ENCODE assay signal across 28 cellular contexts in genomic region chr12:95516757-95517156, GRCh38. TPM values are rescaled to one million over a fixed set of nuclear protein-coding genes. Genes with fewer than 3 reads are reported as not detected.
DNase-seq lines count a peak whose midpoint lies in the region; ATAC-seq and TF ChIP-seq lines count a peak whose summit lies in the region.
"Had no signal": no experiment of that assay in that cellular context is flagged by ENCODE, and none has a peak within 500 bp of the region (broad histone marks: within the 10 kb centered on the region; RNA-seq: fewer than 3 reads in every experiment).

No MANE protein-coding gene starts in this region.

- H3F3A ChIP-seq in neural progenitor cell (ENCODE audit: low read depth): peaks cover 37% of the 10 kb centered on the region

- H3K36me3 ChIP-seq in neural progenitor cell: peaks cover 15% of the 10 kb centered on the region

- H3K4me3 ChIP-seq in fibroblast of villous mesenchyme (ENCODE audit: low read depth, low read length) (no peak overlapping the region), neural progenitor cell (no peak overlapping the region)
- H3K4me3 ChIP-seq: dorsolateral prefrontal cortex, HAP-1, upper lobe of left lung had no signal

- no peaks in the 10 kb centered on the region for H3K79me2 ChIP-seq in neural progenitor cell (ENCODE audit: low read depth)
- H3K79me2 ChIP-seq: parathyroid adenoma had no signal

- H4K20me1 ChIP-seq in neural progenitor cell (ENCODE audit: low read depth): no peaks in the 10 kb centered on the region

- no peak for ATAC-seq in stimulated activated naive CD8-positive, alpha-beta T cell treated with anti-CD3 and anti-CD28 coated beads, Interleukin-15, amount 100 ng/mL, for 72 hours
- no peak for ATAC-seq in WTC11
- ATAC-seq in HG02623 (IDR thresholded peaks at IDR 0.05; ENCODE audit: unreplicated experiment): no peak
- ATAC-seq: right cardiac atrium had no signal

- no peak overlapping the region for H2AFZ ChIP-seq in neural progenitor cell (replicated peaks)
- H2AFZ ChIP-seq: parathyroid adenoma had no signal

- H3K4me1 Mint-ChIP-seq in stimulated activated naive CD8-positive, alpha-beta T cell treated with anti-CD3 and anti-CD28 coated beads, Interleukin-15, Interleukin-2, amounts not matched to agents 100 ng/mL and 50 ng/mL, for 24 hours (ENCODE audit: low read depth): no peaks in the 10 kb centered on the region
- H3K4me1 Mint-ChIP-seq in stimulated activated naive CD8-positive, alpha-beta T cell treated with anti-CD3 and anti-CD28 coated beads, Interleukin-15, amount 100 ng/mL, for 72 hours: no peaks in the 10 kb centered on the region
- no peaks in the 10 kb centered on the region for H3K4me1 Mint-ChIP-seq in WTC11
- no peaks in the 10 kb centered on the region for H3K4me1 Mint-ChIP-seq in neural progenitor cell
- H3K4me1 Mint-ChIP-seq: brain, neural crest cell had no signal

- no peaks in the 10 kb centered on the region for H3K9me3 Mint-ChIP-seq in stimulated activated naive CD8-positive, alpha-beta T cell treated with anti-CD3 and anti-CD28 coated beads, Interleukin-15, Interleukin-2, amounts not matched to agents 100 ng/mL and 50 ng/mL, for 24 hours
- no peaks in the 10 kb centered on the region for H3K9me3 Mint-ChIP-seq in stimulated activated naive CD8-positive, alpha-beta T cell treated with anti-CD3 and anti-CD28 coated beads, Interleukin-15, amount 100 ng/mL, for 72 hours
- H3K9me3 Mint-ChIP-seq in WTC11 (peaks cover 4% of the 10 kb centered on the region; the same call in 1 of the 2 replicates), neural progenitor cell (no peaks in the 10 kb centered on the region)
- H3K9me3 Mint-ChIP-seq: brain, neural crest cell had no signal

- no peak overlapping the region for H3K27ac ChIP-seq in neural progenitor cell
- H3K27ac ChIP-seq: dorsolateral prefrontal cortex, parathyroid adenoma, upper lobe of left lung had no signal

- no peaks in the 10 kb centered on the region for H3K27me3 Mint-ChIP-seq in stimulated activated naive CD8-positive, alpha-beta T cell treated with anti-CD3 and anti-CD28 coated beads, Interleukin-15, Interleukin-2, amounts not matched to agents 100 ng/mL and 50 ng/mL, for 24 hours
- H3K27me3 Mint-ChIP-seq in stimulated activated naive CD8-positive, alpha-beta T cell treated with anti-CD3 and anti-CD28 coated beads, Interleukin-15, amount 100 ng/mL, for 72 hours: no peaks in the 10 kb centered on the region
- H3K27me3 Mint-ChIP-seq in WTC11 (ENCODE audit: low read depth) (no peaks in the 10 kb centered on the region), neural progenitor cell (ENCODE audit: insufficient read depth, low read depth) (no peaks in the 10 kb centered on the region)
- H3K27me3 Mint-ChIP-seq: brain had no signal

- POLR2A ChIA-PET in WTC11 (lab: Charles Lee): no interaction called here

- no peaks in the 10 kb centered on the region for H3K9me3 ChIP-seq in neural progenitor cell (ENCODE audit: low read depth)
- H3K9me3 ChIP-seq: HAP-1, upper lobe of left lung had no signal

- CTCF ChIA-PET in WTC11 (lab: Charles Lee): interaction anchor here (1.0 kb wide), 1 partner anchor 18 kb away, joined by 3 read pairs; no protein-coding TSS in a partner anchor

- H3K4me2 ChIP-seq in neural progenitor cell: no peak overlapping the region

- no peak overlapping the region for H3K4me3 Mint-ChIP-seq in stimulated activated naive CD8-positive, alpha-beta T cell treated with anti-CD3 and anti-CD28 coated beads, Interleukin-15, Interleukin-2, amounts not matched to agents 100 ng/mL and 50 ng/mL, for 24 hours
- no peak overlapping the region for H3K4me3 Mint-ChIP-seq in stimulated activated naive CD8-positive, alpha-beta T cell treated with anti-CD3 and anti-CD28 coated beads, Interleukin-15, amount 100 ng/mL, for 72 hours
- no peak overlapping the region for H3K4me3 Mint-ChIP-seq in WTC11
- H3K4me3 Mint-ChIP-seq in neural progenitor cell: no peak overlapping the region
- H3K4me3 Mint-ChIP-seq: brain, neural crest cell had no signal

- H3K27ac Mint-ChIP-seq in stimulated activated naive CD8-positive, alpha-beta T cell treated with anti-CD3 and anti-CD28 coated beads, Interleukin-15, Interleukin-2, amounts not matched to agents 100 ng/mL and 50 ng/mL, for 24 hours: peak overlapping the region; percentile 22
- no peak overlapping the region for H3K27ac Mint-ChIP-seq in stimulated activated naive CD8-positive, alpha-beta T cell treated with anti-CD3 and anti-CD28 coated beads, Interleukin-15, amount 100 ng/mL, for 72 hours
- H3K27ac Mint-ChIP-seq in WTC11 (peak overlapping the region; percentile 59), neural progenitor cell (no peak overlapping the region)

- no peaks in the 10 kb centered on the region for H3K4me1 ChIP-seq in neural progenitor cell
- H3K4me1 ChIP-seq: HAP-1, parathyroid adenoma, upper lobe of left lung had no signal

- H3K9ac ChIP-seq in neural progenitor cell: no peak overlapping the region
- H3K9ac ChIP-seq: parathyroid adenoma had no signal

- DNase-seq in stimulated activated naive CD8-positive, alpha-beta T cell treated with anti-CD3 and anti-CD28 coated beads, Interleukin-15, amount 100 ng/mL, for 72 hours: no peak
- DNase-seq in WTC11 (ENCODE audit: low spot score) (no peak), fibroblast of villous mesenchyme (ENCODE audit: low read depth) (peak; percentile 81), GM20000 (ENCODE audit: low spot score) (no peak), neural progenitor cell (ENCODE audit: low spot score) (no peak)
- DNase-seq: activated CD4-positive, alpha-beta T cell treated with anti-CD3 and anti-CD28 coated beads for 1 hour; C1 segment of cervical spinal cord; Calu3; DMS79 treated with DMSO at 0.1 percent for 48 hours; dorsolateral prefrontal cortex; GF-D8; head of caudate nucleus; kidney glomerular epithelial cell; MM.1S; NCI-H1436; NCI-H82; right cardiac atrium; RPMI8226; stimulated activated CD4-positive, alpha-beta T cell treated with anti-CD3 and anti-CD28 coated beads, Interleukin-12 subunit alpha, Interleukin-12 subunit beta, amount 100 ng/mL, for 4 hours; stimulated activated CD4-positive, alpha-beta T cell treated with anti-CD3 and anti-CD28 coated beads, Interleukin-4, amount 100 ng/mL, for 1 hour; substantia nigra; upper lobe of left lung had no signal

- TF ChIP-seq CTCF in WTC11 (IDR thresholded peaks at IDR 0.05) (no peak), fibroblast of villous mesenchyme (IDR thresholded peaks at IDR 0.05; ENCODE audit: insufficient read depth, low read depth, low read length) (no peak), GM20000 (IDR thresholded peaks at IDR 0.05; ENCODE audit: extremely low read depth, missing control alignments) (no peak), neural progenitor cell (IDR thresholded peaks at IDR 0.05) (no peak)

- H3K36me3 Mint-ChIP-seq in stimulated activated naive CD8-positive, alpha-beta T cell treated with anti-CD3 and anti-CD28 coated beads, Interleukin-15, Interleukin-2, amounts not matched to agents 100 ng/mL and 50 ng/mL, for 24 hours (ENCODE audit: low read depth): peaks cover 69% of the 10 kb centered on the region
- H3K36me3 Mint-ChIP-seq in WTC11 (peaks cover 76% of the 10 kb centered on the region), neural progenitor cell (peaks cover 30% of the 10 kb centered on the region)

- no peaks in the 10 kb centered on the region for H3K27me3 ChIP-seq in neural progenitor cell
- H3K27me3 ChIP-seq: dorsolateral prefrontal cortex, upper lobe of left lung had no signal

TF ChIP-seq in WTC11, 78 proteins besides CTCF, POLR2A, EP300 and RAD21 (continues in another document):
- no peak for TF ChIP-seq ZNF121 (CRISPR knock-in tag; IDR thresholded peaks at IDR 0.05)
- TF ChIP-seq NR3C1 (CRISPR knock-in tag; conservative IDR thresholded peaks at IDR 0.05; ENCODE audit: low read depth): no peak
- TF ChIP-seq HMGXB4 (CRISPR knock-in tag; IDR thresholded peaks at IDR 0.05): no peak
- TF ChIP-seq ZNF232 (CRISPR knock-in tag; IDR thresholded peaks at IDR 0.05): no peak
- TF ChIP-seq ATF2 (CRISPR knock-in tag; IDR thresholded peaks at IDR 0.05; ENCODE audit: borderline replicate concordance, low read depth): no peak
- TF ChIP-seq USF1 (CRISPR knock-in tag; IDR thresholded peaks at IDR 0.05): no peak
- no peak for TF ChIP-seq NFYB (CRISPR knock-in tag; conservative IDR thresholded peaks at IDR 0.05; ENCODE audit: low read depth)

RNA-seq across cellular contexts. Expression of gene USP44, which starts 34.5 kb away (rescaled TPM):
- total RNA-seq in WTC11 (2021): 93.4 to 120 TPM (median 116 TPM) in 3 replicates
- 3.9 and 5.2 TPM in 2 replicates for total RNA-seq in fibroblast of villous mesenchyme
- 67.1 and 79.4 TPM in 2 replicates for total RNA-seq in neural progenitor cell (ENCODE audit: low replicate concordance)

RNA-seq across cellular contexts. Expression of gene METAP2, which starts 42.8 kb away (rescaled TPM):
- total RNA-seq in WTC11 (2021) (107 to 112 TPM (median 108 TPM) in 3 replicates), fibroblast of villous mesenchyme (53.8 and 66.5 TPM in 2 replicates), neural progenitor cell (ENCODE audit: low replicate concordance) (111 and 231 TPM in 2 replicates)

Comparison
In these comparisons a context has a peak if more than half of its experiments do, and no peak if none do; other contexts are left out.
1. H3K27ac Mint-ChIP-seq: peak in stimulated activated naive CD8-positive, alpha-beta T cell treated with anti-CD3 and anti-CD28 coated beads, Interleukin-15, Interleukin-2, amounts not matched to agents 100 ng/mL and 50 ng/mL, for 24 hours (single experiment) and WTC11 (single experiment); none in stimulated activated naive CD8-positive, alpha-beta T cell treated with anti-CD3 and anti-CD28 coated beads, Interleukin-15, amount 100 ng/mL, for 72 hours (0 of 2) and neural progenitor cell (single experiment).
2. RNA of gene USP44, which starts 34.5 kb away (total RNA-seq): 93.4 to 120 TPM in WTC11 and 67.1 to 79.4 TPM in neural progenitor cell; 3.9 to 5.2 TPM in fibroblast of villous mesenchyme; every median in the first group is over 10 times any median in the second.